ENCODE assay signal across 8 cellular contexts in the genomic region with DNA sequence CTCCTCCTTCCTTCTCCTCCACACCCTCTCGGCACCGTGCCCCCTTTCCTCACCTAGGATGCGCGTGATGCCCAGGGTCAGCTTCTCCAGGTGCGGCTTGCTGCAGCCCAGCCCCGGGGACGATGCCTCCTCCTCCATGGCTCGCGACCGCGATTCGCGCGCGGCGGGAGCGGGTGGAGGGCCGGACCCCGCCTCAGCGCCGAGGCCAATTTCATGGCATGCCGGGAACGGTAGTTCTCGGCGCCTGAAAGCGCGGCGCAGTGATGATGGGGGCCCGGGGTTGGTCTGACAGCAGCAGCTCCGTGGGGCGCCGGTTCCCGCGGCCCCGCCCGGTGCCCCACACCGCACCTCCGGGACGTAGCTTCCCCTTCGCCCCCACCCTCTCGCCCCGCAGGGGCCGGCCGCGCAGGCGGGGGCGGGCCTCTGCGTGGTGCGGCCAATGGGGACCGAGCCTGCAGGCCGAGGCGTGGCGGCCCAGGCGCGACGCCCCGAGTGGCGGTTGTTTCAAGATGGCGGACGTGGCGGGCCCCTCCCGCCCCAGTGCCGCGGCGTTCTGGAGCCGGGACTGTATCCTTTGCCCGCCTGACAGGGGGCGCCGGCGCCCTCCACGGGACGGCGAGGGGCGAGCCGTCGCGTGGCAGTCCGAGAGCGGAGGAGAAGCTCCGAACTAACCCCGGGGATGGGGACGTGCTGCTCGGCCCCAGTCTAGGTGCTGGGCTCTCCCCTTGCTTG. TPM values are rescaled to one million over a fixed set of nuclear protein-coding genes. Genes with fewer than 3 reads are reported as not detected.
DNase-seq lines count a peak whose midpoint lies in the region; ATAC-seq and TF ChIP-seq lines count a peak whose summit lies in the region.

A gene (plus strand): TSS at position 498 of the 732 bp plus-strand sequence. CDS start 12 bp downstream, at position 510.
A gene with protein sequence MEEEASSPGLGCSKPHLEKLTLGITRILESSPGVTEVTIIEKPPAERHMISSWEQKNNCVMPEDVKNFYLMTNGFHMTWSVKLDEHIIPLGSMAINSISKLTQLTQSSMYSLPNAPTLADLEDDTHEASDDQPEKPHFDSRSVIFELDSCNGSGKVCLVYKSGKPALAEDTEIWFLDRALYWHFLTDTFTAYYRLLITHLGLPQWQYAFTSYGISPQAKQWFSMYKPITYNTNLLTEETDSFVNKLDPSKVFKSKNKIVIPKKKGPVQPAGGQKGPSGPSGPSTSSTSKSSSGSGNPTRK (minus strand): TSS at position 373 of the 732 bp plus-strand sequence. CDS start 235 bp downstream, at position 138.

- peak within 1 kb of the TSS; percentile 83 to 96 (median 84) for H3K4me3 Mint-ChIP-seq in immature natural killer cell

- DNase-seq in AG04450 (ENCODE audit: low read depth, low spot score) (no peak), NCI-H2196 (lab: John Stamatoyannopoulos, UW; ENCODE audit: unreplicated experiment) (peak; percentile 67), breast epithelium (ENCODE audit: low spot score in 2 of 2) (peak; percentile 71 to 83), immature natural killer cell (peak; percentile 87 to 89 (median 88)), spleen (peak; percentile 97)

- 0 to 1% (median 0%) methylated on average over 29 to 83 of the region's 83 CpGs for WGBS in spleen, 5 donors

- H3K4me1 ChIP-seq in breast epithelium, result no peaks in the 10 kb centered on the region
- peaks cover 16 to 41% (median 25%) of the 10 kb centered on the region in 6 donors for H3K4me1 ChIP-seq in spleen

- H3K27me3 Mint-ChIP-seq in immature natural killer cell (ENCODE audit: low read depth in 3 of 3), result peaks cover 0 to 7% (median 0%) of the 10 kb centered on the region in 3 donors

- H3K27ac ChIP-seq in AG04450 (ENCODE audit: low read depth, low read length), result peak within 1 kb of the TSS; percentile 83
- H3K27ac ChIP-seq in VCaP, result peak within 1 kb of the TSS; percentile 85
- H3K27ac ChIP-seq in breast epithelium, result peak within 1 kb of the TSS; percentile 91 to 93
- H3K27ac ChIP-seq in spleen, result peak within 1 kb of the TSS; percentile 17 to 87 (median 84)

- POLR2A ChIA-PET in AG04450 (lab: Yijun Ruan, JAX), result interaction anchor here (1.1 to 1.3 kb wide), 3 partner anchors 15 to 21 kb away, joined by 3 to 4 read pairs (median 3); no protein-coding TSS in a partner anchor

- TF ChIP-seq CTCF in AG04450 (IDR thresholded peaks at IDR 0.05; ENCODE audit: low read depth, low read length), result peak; percentile 47
- TF ChIP-seq CTCF in VCaP (conservative IDR thresholded peaks at IDR 0.05), result peak; percentile 67
- peak in 1 of 3 donors; percentile 8 for TF ChIP-seq CTCF in breast epithelium (IDR thresholded peaks at IDR 0.05)
- peak in 8 of 11 experiments; percentile 30 to 64 (median 50) for TF ChIP-seq CTCF in spleen (IDR thresholded peaks at IDR 0.05 in 8 of 11, conservative IDR thresholded peaks at IDR 0.05 in 3 of 11)

- H3K4me1 Mint-ChIP-seq in immature natural killer cell, result peaks cover 29 to 38% of the 10 kb centered on the region in 2 donors

- H3K27me3 ChIP-seq in AG04450 (ENCODE audit: control insufficient read depth, insufficient read depth, low read length) (no peaks in the 10 kb centered on the region), breast epithelium (no peaks in the 10 kb centered on the region), spleen (replicated peaks in 1 of 7) (no peaks in the 10 kb centered on the region)

- H3K9me3 Mint-ChIP-seq in immature natural killer cell, result no peaks in the 10 kb centered on the region

- TF ChIP-seq POLR2A in breast epithelium (IDR thresholded peaks at IDR 0.05) (no peak), spleen (IDR thresholded peaks at IDR 0.05) (peak in 2 of 3 donors; percentile 12 to 18)

- H3K36me3 Mint-ChIP-seq in immature natural killer cell, result no peaks in the 10 kb centered on the region

- H3K4me3 ChIP-seq in AG04450 (ENCODE audit: low read depth, low read length), result peak within 1 kb of the TSS; percentile 98
- H3K4me3 ChIP-seq in breast epithelium, result peak within 1 kb of the TSS; percentile 75 to 87 (median 84)
- H3K4me3 ChIP-seq in spleen, result peak within 1 kb of the TSS; percentile 71 to 98 (median 88)

- CTCF ChIA-PET in AG04450 (lab: Charles Lee), result interaction anchor here (0.6 to 2.0 kb wide), 14 partner anchors 10 to 1770 kb away, joined by 3 to 13 read pairs (median 4); no protein-coding TSS in a partner anchor

- H3K36me3 ChIP-seq in breast epithelium, result no peaks in the 10 kb centered on the region
- no peaks in the 10 kb centered on the region for H3K36me3 ChIP-seq in spleen

- intact Hi-C loops in breast epithelium (cut with DNase I; ENCODE audit: low total_unique reads) (no loop called here), spleen (cut with DNase I; ENCODE audit: low total_unique reads) (no loop called here)

- ATAC-seq in GM18868 (IDR thresholded peaks at IDR 0.05; ENCODE audit: unreplicated experiment) (peak; percentile 93), HG03103 (IDR thresholded peaks at IDR 0.05; ENCODE audit: low read depth, unreplicated experiment) (peak; percentile 84)

- H3K9me3 ChIP-seq in AG04450 (ENCODE audit: control insufficient read depth, insufficient read depth, low read length) (no peaks in the 10 kb centered on the region; the same call in 1 of the 2 replicates), breast epithelium (no peaks in the 10 kb centered on the region), spleen (no peaks in the 10 kb centered on the region)

- H3K27ac Mint-ChIP-seq in immature natural killer cell, result peak within 1 kb of the TSS; percentile 76 to 91 (median 86)

RNA-seq across cellular contexts. Expression of the first gene that starts in this region (rescaled TPM):
- polyA plus RNA-seq in AG04450 (2011; rRNA removed), result 3.7 and 3.9 TPM in 2 replicates
- polyA minus RNA-seq in AG04450 (2011; rRNA and poly(A)+ RNA removed), result 5.3 and 11.3 TPM in 2 replicates
- total RNA-seq in breast epithelium, result 10 to 100 TPM; 17.4 to 36.1 (median 25.6) TPM
- polyA plus RNA-seq in immature natural killer cell, result 10 to 100 TPM in 2 of 3 donors, 1 to 10 TPM in 1; 9.4 to 11.8 (median 10.2) TPM
- total RNA-seq in spleen, result 10 to 100 TPM in 6 of 7 donors, 1 to 10 TPM in 1; 8.2 to 27.1 (median 15.7) TPM
- polyA plus RNA-seq in spleen, result 1 to 10 TPM; 1.9 to 3.5 (median 3.1) TPM

RNA-seq across cellular contexts. Expression of the second gene that starts in this region (rescaled TPM):
- polyA plus RNA-seq in AG04450 (2011; rRNA removed) (295 and 302 TPM in 2 replicates), immature natural killer cell (10 to 100 TPM; 62.9 to 79.3 (median 66.1) TPM), spleen (10 to 100 TPM; 23.5 to 29.7 (median 27.5) TPM)
- polyA minus RNA-seq in AG04450 (2011; rRNA and poly(A)+ RNA removed), result 226 and 240 TPM in 2 replicates
- total RNA-seq in breast epithelium (10 to 100 TPM; 70.8 to 98.7 (median 91.8) TPM), spleen (10 to 100 TPM; 35.0 to 93.3 (median 39.9) TPM)
